1 cellular context compared by ENCODE assay signal in the genomic region with DNA sequence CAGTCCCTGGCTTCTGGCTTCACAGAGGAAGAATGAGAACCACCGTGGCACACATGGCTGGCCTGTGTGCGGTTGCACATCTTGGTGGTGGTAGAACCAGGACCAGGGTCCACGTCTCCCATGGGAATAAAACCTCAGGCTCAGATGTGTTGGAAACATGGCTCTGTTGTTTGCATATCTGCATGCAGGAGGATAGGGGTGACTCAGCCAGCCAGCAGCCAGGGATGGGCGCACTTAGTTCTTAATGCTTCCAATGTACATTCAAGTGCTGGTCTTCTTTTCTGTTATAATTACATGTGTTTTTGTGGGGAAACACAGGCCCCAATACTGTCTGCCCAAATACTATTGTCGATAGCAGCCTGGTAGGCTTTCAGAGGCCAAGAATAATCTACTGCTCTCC.
TF ChIP-seq lines count a peak whose summit lies in the region.

No MANE protein-coding gene starts in this region.

TF ChIP-seq in IMR-90, 13 proteins besides CTCF, POLR2A, EP300 and RAD21:
- TF ChIP-seq, protein P1, sequence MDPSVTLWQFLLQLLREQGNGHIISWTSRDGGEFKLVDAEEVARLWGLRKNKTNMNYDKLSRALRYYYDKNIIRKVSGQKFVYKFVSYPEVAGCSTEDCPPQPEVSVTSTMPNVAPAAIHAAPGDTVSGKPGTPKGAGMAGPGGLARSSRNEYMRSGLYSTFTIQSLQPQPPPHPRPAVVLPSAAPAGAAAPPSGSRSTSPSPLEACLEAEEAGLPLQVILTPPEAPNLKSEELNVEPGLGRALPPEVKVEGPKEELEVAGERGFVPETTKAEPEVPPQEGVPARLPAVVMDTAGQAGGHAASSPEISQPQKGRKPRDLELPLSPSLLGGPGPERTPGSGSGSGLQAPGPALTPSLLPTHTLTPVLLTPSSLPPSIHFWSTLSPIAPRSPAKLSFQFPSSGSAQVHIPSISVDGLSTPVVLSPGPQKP (IDR thresholded peaks at IDR 0.05; ENCODE audit: borderline replicate concordance, low read depth, low read length) = no peak
- TF ChIP-seq SMC3 (IDR thresholded peaks at IDR 0.05; ENCODE audit: low read depth, low read length) (no peak), MXI1 (IDR thresholded peaks at IDR 0.05; ENCODE audit: borderline replicate concordance, low read depth, low read length) (no peak), MAFK (IDR thresholded peaks at IDR 0.05; ENCODE audit: low read depth, low read length) (no peak), CHD1 (IDR thresholded peaks at IDR 0.05; ENCODE audit: low read depth, low read length) (no peak), FOS (IDR thresholded peaks at IDR 0.05; ENCODE audit: low read depth, low read length) (no peak), RCOR1 (IDR thresholded peaks at IDR 0.05; ENCODE audit: insufficient replicate concordance, low read length) (no peak), RFX5 (IDR thresholded peaks at IDR 0.05; ENCODE audit: low read depth, low read length) (no peak), MAZ (IDR thresholded peaks at IDR 0.05; ENCODE audit: borderline replicate concordance, low read depth, low read length) (no peak), BHLHE40 (IDR thresholded peaks at IDR 0.05; ENCODE audit: low read depth, low read length) (no peak), CEBPB (IDR thresholded peaks at IDR 0.05; ENCODE audit: low read depth, low read length) (no peak)
- TF ChIP-seq, protein P2, sequence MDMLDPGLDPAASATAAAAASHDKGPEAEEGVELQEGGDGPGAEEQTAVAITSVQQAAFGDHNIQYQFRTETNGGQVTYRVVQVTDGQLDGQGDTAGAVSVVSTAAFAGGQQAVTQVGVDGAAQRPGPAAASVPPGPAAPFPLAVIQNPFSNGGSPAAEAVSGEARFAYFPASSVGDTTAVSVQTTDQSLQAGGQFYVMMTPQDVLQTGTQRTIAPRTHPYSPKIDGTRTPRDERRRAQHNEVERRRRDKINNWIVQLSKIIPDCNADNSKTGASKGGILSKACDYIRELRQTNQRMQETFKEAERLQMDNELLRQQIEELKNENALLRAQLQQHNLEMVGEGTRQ (IDR thresholded peaks at IDR 0.05; ENCODE audit: low read depth, low read length) = no peak
